Comparison of ENCODE assay signal across 9 cellular contexts in the genomic region with DNA sequence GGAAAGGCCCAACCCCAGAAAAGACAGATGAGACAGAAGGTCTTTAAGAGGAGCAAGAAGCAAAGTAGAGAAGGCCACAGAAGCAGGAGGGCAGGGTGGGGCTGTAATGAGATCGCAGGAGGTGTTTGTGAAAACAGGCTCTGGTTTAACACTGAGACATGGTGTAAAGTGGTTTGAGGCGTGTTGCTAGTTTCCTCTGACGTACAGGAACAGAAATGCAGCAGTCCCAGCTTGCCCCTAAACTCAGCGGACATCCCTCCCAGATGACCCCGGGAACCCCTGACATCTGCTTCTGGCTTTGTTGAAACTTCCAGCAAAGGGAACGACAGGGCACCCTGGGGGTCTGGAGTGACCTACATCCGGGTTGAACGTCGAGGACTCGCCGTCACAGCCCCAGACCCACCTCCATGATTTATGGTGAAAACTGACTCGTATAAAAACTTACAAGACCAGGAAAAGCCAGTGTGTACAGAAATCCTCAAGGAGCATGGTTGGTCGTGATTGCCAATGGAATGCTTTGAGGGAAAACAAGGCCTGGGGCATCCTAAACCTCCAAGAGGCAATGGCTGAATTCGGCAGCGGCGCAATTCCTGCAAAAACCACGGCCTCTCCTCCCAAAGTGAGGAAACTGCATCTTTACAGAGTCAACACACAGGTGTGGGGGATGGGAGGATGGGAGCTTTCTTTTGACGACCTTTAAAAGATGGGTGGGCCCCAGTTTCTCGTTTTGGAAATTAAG. TPM values are rescaled to one million over a fixed set of nuclear protein-coding genes. Genes with fewer than 3 reads are reported as not detected.
DNase-seq lines count a peak whose midpoint lies in the region; TF ChIP-seq lines count a peak whose summit lies in the region.
"Had no signal": no experiment of that assay in that cellular context is flagged by ENCODE, and none has a peak within 500 bp of the region (broad histone marks: within the 10 kb centered on the region; RNA-seq: fewer than 3 reads in every experiment).

No MANE protein-coding gene starts in this region.

- H3K9me3 Mint-ChIP-seq in nephron progenitor cell = peaks cover 17% of the 10 kb centered on the region

- TF ChIP-seq CTCF in BJ (IDR thresholded peaks at IDR 0.05; ENCODE audit: insufficient read depth, low read depth, low read length) (no peak), nephron progenitor cell (IDR thresholded peaks at IDR 0.05) (no peak)

- H3K4me3 ChIP-seq in BJ (ENCODE audit: low read depth, low read length) (no peak overlapping the region), urinary bladder (ENCODE audit: low read depth, low read length) (no peak overlapping the region)

- peak overlapping the region; percentile 53 for H3K4me3 Mint-ChIP-seq in nephron progenitor cell

- DNase-seq in BJ (ENCODE audit: low read depth) (peak; percentile 54), dermis blood vessel endothelial cell (peak; percentile 10), nephron progenitor cell (peak; percentile 50), putamen (ENCODE audit: low spot score) (no peak), SW 1271 (lab: John Stamatoyannopoulos, UW) (no peak), iPS-NIHi7 (ENCODE audit: extremely low spot score) (no peak)
- DNase-seq in activated CD4-positive, CD25-positive, alpha-beta regulatory T cell treated with anti-CD3 and anti-CD28 coated beads, Interleukin-2, amount 50 U/mL, for 72 hours = peak; percentile 41
- DNase-seq: DND-41 had no signal

- H3K4me1 ChIP-seq in urinary bladder (ENCODE audit: insufficient read depth) = peaks cover 2% of the 10 kb centered on the region

- H3K27me3 Mint-ChIP-seq in nephron progenitor cell (ENCODE audit: low read depth, poor library complexity) = no peaks in the 10 kb centered on the region

- CTCF ChIA-PET in BJ (lab: Yijun Ruan, JAX) = interaction anchor here (0.6 to 1.6 kb wide), 3 partner anchors 29 to 43 kb away, joined by 3 to 8 read pairs (median 3); no protein-coding TSS in a partner anchor

- H3K27ac ChIP-seq in urinary bladder (ENCODE audit: low read depth) = peak overlapping the region; percentile 64

- POLR2A ChIA-PET in BJ (lab: Charles Lee) = interaction anchor here (0.6 kb wide), 1 partner anchor 15 kb away, joined by 4 read pairs; no protein-coding TSS in a partner anchor

- H3K27me3 ChIP-seq in BJ (ENCODE audit: control insufficient read depth, insufficient read depth, low read length) = no peaks in the 10 kb centered on the region

- peak overlapping the region; percentile 94 for H3K27ac Mint-ChIP-seq in nephron progenitor cell

- 30% methylated on average over 19 of the region's 19 CpGs for WGBS in urinary bladder

- peaks cover 15% of the 10 kb centered on the region for H3K36me3 Mint-ChIP-seq in nephron progenitor cell (ENCODE audit: low read depth)

- H3K4me1 Mint-ChIP-seq in nephron progenitor cell = peaks cover 34% of the 10 kb centered on the region

- H3K36me3 ChIP-seq in BJ (ENCODE audit: control insufficient read depth, insufficient read depth, low read length) = peaks cover 11% of the 10 kb centered on the region
- H3K36me3 ChIP-seq in urinary bladder (ENCODE audit: insufficient read depth) = no peaks in the 10 kb centered on the region

RNA-seq across cellular contexts. Expression of gene LITAF, which starts 25.8 kb away (rescaled TPM):
- polyA plus RNA-seq in BJ (2011; rRNA removed) (118 and 212 TPM in 2 replicates), urinary bladder (120 TPM)
- 90.5 and 113 TPM in 2 replicates for polyA minus RNA-seq in BJ (2011; rRNA and poly(A)+ RNA removed)
- total RNA-seq in dermis blood vessel endothelial cell (3.6 and 5.6 TPM in 2 replicates), urinary bladder (69.7 TPM)

Comparison
In these comparisons a context has a peak if more than half of its experiments do, and no peak if none do; other contexts are left out.
1. DNase-seq: peak in BJ (single experiment), activated CD4-positive, CD25-positive, alpha-beta regulatory T cell treated with anti-CD3 and anti-CD28 coated beads, Interleukin-2, amount 50 U/mL, for 72 hours (single experiment), dermis blood vessel endothelial cell (single experiment) and nephron progenitor cell (single experiment); none in putamen (single experiment), SW 1271 (0 of 2) and iPS-NIHi7 (single experiment).
2. RNA of gene LITAF, which starts 25.8 kb away (total RNA-seq): 69.7 TPM in urinary bladder (single experiment); 3.6 to 5.6 TPM in dermis blood vessel endothelial cell; every median in the first group is over 10 times any median in the second.